In the genomic region with DNA sequence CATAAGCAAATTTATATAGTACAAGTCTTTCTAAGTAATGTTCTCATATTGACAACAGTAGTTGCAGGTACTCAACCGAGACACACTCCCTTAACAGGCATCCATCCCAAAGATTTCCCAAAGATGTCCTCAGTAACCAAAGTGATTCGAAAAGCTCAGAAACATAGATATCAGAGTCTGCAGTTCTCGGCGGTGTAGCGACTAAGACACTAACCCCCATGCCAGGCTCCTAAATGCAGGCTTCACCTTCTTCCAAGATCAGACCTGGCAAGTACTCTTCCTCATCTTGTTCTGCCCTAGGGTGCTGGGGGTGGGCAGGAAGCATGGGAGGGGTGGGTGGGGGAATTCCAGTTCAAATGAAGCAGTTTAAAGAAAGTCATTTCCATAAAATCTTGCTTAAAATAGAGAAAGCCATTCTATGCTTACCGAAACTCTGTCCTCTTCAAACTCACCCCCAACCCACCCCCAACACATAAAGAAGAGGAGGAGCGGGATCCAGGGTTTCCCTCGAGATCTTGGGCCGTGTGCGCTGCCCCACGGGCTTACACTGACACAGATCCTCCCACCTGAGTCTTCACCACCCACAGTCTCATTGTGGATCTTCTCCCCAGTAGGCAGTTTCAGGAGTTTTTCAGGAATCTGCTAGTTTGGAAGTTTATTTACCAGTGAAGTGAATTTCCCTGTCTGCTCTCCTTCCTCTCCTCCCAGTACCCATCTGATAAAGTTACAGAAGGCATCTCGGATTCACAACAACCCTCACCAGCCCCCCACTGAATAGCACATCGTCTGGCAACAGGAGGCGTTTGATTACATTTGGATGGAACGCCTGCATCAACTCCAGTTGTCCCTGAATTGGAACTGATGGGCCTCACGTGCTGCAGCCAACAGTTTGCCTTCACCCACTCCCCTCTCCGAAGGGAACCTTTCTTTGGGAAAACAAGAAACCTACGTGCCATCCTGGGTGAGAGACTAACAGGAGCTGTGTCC, we compare ENCODE assay signal across 1 cellular context.
TF ChIP-seq lines count a peak whose summit lies in the region.

No MANE protein-coding gene starts in this region.

TF ChIP-seq in GM23338, 12 proteins besides CTCF, POLR2A, EP300 and RAD21 (continued from another document):
- TF ChIP-seq, protein P1, sequence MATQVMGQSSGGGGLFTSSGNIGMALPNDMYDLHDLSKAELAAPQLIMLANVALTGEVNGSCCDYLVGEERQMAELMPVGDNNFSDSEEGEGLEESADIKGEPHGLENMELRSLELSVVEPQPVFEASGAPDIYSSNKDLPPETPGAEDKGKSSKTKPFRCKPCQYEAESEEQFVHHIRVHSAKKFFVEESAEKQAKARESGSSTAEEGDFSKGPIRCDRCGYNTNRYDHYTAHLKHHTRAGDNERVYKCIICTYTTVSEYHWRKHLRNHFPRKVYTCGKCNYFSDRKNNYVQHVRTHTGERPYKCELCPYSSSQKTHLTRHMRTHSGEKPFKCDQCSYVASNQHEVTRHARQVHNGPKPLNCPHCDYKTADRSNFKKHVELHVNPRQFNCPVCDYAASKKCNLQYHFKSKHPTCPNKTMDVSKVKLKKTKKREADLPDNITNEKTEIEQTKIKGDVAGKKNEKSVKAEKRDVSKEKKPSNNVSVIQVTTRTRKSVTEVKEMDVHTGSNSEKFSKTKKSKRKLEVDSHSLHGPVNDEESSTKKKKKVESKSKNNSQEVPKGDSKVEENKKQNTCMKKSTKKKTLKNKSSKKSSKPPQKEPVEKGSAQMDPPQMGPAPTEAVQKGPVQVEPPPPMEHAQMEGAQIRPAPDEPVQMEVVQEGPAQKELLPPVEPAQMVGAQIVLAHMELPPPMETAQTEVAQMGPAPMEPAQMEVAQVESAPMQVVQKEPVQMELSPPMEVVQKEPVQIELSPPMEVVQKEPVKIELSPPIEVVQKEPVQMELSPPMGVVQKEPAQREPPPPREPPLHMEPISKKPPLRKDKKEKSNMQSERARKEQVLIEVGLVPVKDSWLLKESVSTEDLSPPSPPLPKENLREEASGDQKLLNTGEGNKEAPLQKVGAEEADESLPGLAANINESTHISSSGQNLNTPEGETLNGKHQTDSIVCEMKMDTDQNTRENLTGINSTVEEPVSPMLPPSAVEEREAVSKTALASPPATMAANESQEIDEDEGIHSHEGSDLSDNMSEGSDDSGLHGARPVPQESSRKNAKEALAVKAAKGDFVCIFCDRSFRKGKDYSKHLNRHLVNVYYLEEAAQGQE (IDR thresholded peaks at IDR 0.05; ENCODE audit: unreplicated experiment), result no peak
- TF ChIP-seq STAT1 (IDR thresholded peaks at IDR 0.05; ENCODE audit: unreplicated experiment) (no peak), EZH2 (IDR thresholded peaks at IDR 0.05; ENCODE audit: low read depth, unreplicated experiment) (no peak), CREB1 (CRISPR knock-in tag; IDR thresholded peaks at IDR 0.05; ENCODE audit: low read depth) (no peak), NANOG (IDR thresholded peaks at IDR 0.05; ENCODE audit: borderline replicate concordance) (no peak), ZNF114 (CRISPR knock-in tag; IDR thresholded peaks at IDR 0.05) (no peak), ZNF331 (CRISPR knock-in tag; IDR thresholded peaks at IDR 0.05; ENCODE audit: low read depth) (no peak), JUNB (IDR thresholded peaks at IDR 0.05; ENCODE audit: unreplicated experiment) (no peak)
- TF ChIP-seq, protein P2, sequence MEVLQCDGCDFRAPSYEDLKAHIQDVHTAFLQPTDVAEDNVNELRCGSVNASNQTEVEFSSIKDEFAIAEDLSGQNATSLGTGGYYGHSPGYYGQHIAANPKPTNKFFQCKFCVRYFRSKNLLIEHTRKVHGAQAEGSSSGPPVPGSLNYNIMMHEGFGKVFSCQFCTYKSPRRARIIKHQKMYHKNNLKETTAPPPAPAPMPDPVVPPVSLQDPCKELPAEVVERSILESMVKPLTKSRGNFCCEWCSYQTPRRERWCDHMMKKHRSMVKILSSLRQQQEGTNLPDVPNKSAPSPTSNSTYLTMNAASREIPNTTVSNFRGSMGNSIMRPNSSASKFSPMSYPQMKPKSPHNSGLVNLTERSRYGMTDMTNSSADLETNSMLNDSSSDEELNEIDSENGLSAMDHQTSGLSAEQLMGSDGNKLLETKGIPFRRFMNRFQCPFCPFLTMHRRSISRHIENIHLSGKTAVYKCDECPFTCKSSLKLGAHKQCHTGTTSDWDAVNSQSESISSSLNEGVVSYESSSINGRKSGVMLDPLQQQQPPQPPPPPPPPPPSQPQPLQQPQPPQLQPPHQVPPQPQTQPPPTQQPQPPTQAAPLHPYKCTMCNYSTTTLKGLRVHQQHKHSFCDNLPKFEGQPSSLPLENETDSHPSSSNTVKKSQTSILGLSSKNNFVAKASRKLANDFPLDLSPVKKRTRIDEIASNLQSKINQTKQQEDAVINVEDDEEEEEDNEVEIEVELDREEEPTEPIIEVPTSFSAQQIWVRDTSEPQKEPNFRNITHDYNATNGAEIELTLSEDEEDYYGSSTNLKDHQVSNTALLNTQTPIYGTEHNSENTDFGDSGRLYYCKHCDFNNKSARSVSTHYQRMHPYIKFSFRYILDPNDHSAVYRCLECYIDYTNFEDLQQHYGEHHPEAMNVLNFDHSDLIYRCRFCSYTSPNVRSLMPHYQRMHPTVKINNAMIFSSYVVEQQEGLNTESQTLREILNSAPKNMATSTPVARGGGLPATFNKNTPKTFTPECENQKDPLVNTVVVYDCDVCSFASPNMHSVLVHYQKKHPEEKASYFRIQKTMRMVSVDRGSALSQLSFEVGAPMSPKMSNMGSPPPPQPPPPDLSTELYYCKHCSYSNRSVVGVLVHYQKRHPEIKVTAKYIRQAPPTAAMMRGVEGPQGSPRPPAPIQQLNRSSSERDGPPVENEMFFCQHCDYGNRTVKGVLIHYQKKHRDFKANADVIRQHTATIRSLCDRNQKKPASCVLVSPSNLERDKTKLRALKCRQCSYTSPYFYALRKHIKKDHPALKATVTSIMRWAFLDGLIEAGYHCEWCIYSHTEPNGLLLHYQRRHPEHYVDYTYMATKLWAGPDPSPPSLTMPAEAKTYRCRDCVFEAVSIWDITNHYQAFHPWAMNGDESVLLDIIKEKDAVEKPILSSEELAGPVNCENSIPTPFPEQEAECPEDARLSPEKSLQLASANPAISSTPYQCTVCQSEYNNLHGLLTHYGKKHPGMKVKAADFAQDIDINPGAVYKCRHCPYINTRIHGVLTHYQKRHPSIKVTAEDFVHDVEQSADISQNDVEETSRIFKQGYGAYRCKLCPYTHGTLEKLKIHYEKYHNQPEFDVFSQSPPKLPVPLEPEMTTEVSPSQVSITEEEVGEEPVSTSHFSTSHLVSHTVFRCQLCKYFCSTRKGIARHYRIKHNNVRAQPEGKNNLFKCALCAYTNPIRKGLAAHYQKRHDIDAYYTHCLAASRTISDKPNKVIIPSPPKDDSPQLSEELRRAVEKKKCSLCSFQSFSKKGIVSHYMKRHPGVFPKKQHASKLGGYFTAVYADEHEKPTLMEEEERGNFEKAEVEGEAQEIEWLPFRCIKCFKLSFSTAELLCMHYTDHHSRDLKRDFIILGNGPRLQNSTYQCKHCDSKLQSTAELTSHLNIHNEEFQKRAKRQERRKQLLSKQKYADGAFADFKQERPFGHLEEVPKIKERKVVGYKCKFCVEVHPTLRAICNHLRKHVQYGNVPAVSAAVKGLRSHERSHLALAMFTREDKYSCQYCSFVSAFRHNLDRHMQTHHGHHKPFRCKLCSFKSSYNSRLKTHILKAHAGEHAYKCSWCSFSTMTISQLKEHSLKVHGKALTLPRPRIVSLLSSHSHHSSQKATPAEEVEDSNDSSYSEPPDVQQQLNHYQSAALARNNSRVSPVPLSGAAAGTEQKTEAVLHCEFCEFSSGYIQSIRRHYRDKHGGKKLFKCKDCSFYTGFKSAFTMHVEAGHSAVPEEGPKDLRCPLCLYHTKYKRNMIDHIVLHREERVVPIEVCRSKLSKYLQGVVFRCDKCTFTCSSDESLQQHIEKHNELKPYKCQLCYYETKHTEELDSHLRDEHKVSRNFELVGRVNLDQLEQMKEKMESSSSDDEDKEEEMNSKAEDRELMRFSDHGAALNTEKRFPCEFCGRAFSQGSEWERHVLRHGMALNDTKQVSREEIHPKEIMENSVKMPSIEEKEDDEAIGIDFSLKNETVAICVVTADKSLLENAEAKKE (CRISPR knock-in tag; IDR thresholded peaks at IDR 0.05), result no peak
- TF ChIP-seq, protein P3, sequence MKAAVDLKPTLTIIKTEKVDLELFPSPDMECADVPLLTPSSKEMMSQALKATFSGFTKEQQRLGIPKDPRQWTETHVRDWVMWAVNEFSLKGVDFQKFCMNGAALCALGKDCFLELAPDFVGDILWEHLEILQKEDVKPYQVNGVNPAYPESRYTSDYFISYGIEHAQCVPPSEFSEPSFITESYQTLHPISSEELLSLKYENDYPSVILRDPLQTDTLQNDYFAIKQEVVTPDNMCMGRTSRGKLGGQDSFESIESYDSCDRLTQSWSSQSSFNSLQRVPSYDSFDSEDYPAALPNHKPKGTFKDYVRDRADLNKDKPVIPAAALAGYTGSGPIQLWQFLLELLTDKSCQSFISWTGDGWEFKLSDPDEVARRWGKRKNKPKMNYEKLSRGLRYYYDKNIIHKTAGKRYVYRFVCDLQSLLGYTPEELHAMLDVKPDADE (IDR thresholded peaks at IDR 0.05), result no peak
